In genomic region chr1:63917571-63918394, GRCh38 we compare ENCODE assay signal across 1 cellular context.
TF ChIP-seq lines count a peak whose summit lies in the region.

No MANE protein-coding gene starts in this region.

TF ChIP-seq in IMR-90, 13 proteins besides CTCF, POLR2A, EP300 and RAD21:
- no peak for TF ChIP-seq CHD1 (IDR thresholded peaks at IDR 0.05; ENCODE audit: low read depth, low read length)
- no peak for TF ChIP-seq RFX5 (IDR thresholded peaks at IDR 0.05; ENCODE audit: low read depth, low read length)
- TF ChIP-seq RCOR1 (IDR thresholded peaks at IDR 0.05; ENCODE audit: insufficient replicate concordance, low read length), result no peak
- TF ChIP-seq CEBPB (IDR thresholded peaks at IDR 0.05; ENCODE audit: low read depth, low read length), result no peak
- TF ChIP-seq MAFK (IDR thresholded peaks at IDR 0.05; ENCODE audit: low read depth, low read length), result no peak
- no peak for TF ChIP-seq NFE2L2 (IDR thresholded peaks at IDR 0.05; ENCODE audit: low read depth, low read length)
- TF ChIP-seq, protein P1, sequence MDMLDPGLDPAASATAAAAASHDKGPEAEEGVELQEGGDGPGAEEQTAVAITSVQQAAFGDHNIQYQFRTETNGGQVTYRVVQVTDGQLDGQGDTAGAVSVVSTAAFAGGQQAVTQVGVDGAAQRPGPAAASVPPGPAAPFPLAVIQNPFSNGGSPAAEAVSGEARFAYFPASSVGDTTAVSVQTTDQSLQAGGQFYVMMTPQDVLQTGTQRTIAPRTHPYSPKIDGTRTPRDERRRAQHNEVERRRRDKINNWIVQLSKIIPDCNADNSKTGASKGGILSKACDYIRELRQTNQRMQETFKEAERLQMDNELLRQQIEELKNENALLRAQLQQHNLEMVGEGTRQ (IDR thresholded peaks at IDR 0.05; ENCODE audit: low read depth, low read length), result no peak
- TF ChIP-seq MXI1 (IDR thresholded peaks at IDR 0.05; ENCODE audit: borderline replicate concordance, low read depth, low read length), result no peak
- no peak for TF ChIP-seq FOS (IDR thresholded peaks at IDR 0.05; ENCODE audit: low read depth, low read length)
- TF ChIP-seq MAZ (IDR thresholded peaks at IDR 0.05; ENCODE audit: borderline replicate concordance, low read depth, low read length), result no peak
- TF ChIP-seq BHLHE40 (IDR thresholded peaks at IDR 0.05; ENCODE audit: low read depth, low read length), result no peak
- no peak for TF ChIP-seq SMC3 (IDR thresholded peaks at IDR 0.05; ENCODE audit: low read depth, low read length)
